Comparison of ENCODE assay signal across 19 cellular contexts in genomic region chr1:53733975-53734649, GRCh38. TPM values are rescaled to one million over a fixed set of nuclear protein-coding genes. Genes with fewer than 3 reads are reported as not detected.
DNase-seq lines count a peak whose midpoint lies in the region; ATAC-seq and TF ChIP-seq lines count a peak whose summit lies in the region.
"Had no signal": no experiment of that assay in that cellular context is flagged by ENCODE, and none has a peak within 500 bp of the region (broad histone marks: within the 10 kb centered on the region; RNA-seq: fewer than 3 reads in every experiment).

No MANE protein-coding gene starts in this region.

- H3K36me3 Mint-ChIP-seq in endothelial cell (ENCODE audit: low read depth, unreplicated experiment), result no peaks in the 10 kb centered on the region
- H3K36me3 Mint-ChIP-seq: activated naive CD8-positive, alpha-beta T cell; memory B cell had no signal

- H3K27me3 Mint-ChIP-seq in endothelial cell (ENCODE audit: unreplicated experiment), result peaks cover 3% of the 10 kb centered on the region

- H3K4me1 ChIP-seq in gastrocnemius medialis, result peaks cover 10% of the 10 kb centered on the region in 2 donors

- H3K27ac Mint-ChIP-seq in endothelial cell (ENCODE audit: unreplicated experiment), result no peak overlapping the region
- H3K27ac Mint-ChIP-seq: activated naive CD8-positive, alpha-beta T cell; memory B cell had no signal

- peak; percentile 59 for DNase-seq in AG08395 (ENCODE audit: low spot score)
- DNase-seq in HS-5 (ENCODE audit: low read depth), result peak; percentile 38
- DNase-seq in amniotic epithelial cell (ENCODE audit: low read depth), result peak; percentile 40
- peak; percentile 63 for DNase-seq in kidney tubule cell (ENCODE audit: low spot score)
- no peak for DNase-seq in stimulated activated naive CD8-positive, alpha-beta T cell treated with anti-CD3 and anti-CD28 coated beads, Interleukin-15, Interleukin-2, amounts not matched to agents 100 U/mL and 50 U/mL, for 24 hours
- no peak for DNase-seq in endothelial cell (ENCODE audit: low spot score)
- DNase-seq in superior temporal gyrus (ENCODE audit: extremely low spot score), result no peak
- DNase-seq in gastrocnemius medialis, result no peak
- DNase-seq: erythroblast, Karpas-422, NCI-H187, NCI-H748 treated with DMSO at 0.1 percent for 48 hours, nucleus accumbens, Right ventricle myocardium superior, upper lobe of right lung had no signal

- TF ChIP-seq CTCF in endothelial cell (IDR thresholded peaks at IDR 0.05; ENCODE audit: unreplicated experiment) (no peak), gastrocnemius medialis (IDR thresholded peaks at IDR 0.05 in 4 of 5, conservative IDR thresholded peaks at IDR 0.05 in 1 of 5) (no peak)

- no peak for TF ChIP-seq POLR2A in gastrocnemius medialis (IDR thresholded peaks at IDR 0.05)

- H3K27me3 ChIP-seq in gastrocnemius medialis, result peaks cover 10 to 28% (median 18%) of the 10 kb centered on the region in 3 donors

- H3K36me3 ChIP-seq in gastrocnemius medialis, result no peaks in the 10 kb centered on the region
- H3K36me3 ChIP-seq: BLaER1, upper lobe of right lung had no signal

- H3K4me1 Mint-ChIP-seq in endothelial cell (ENCODE audit: unreplicated experiment), result no peaks in the 10 kb centered on the region
- H3K4me1 Mint-ChIP-seq: memory B cell had no signal

- H3K27ac ChIP-seq in gastrocnemius medialis, result no peak overlapping the region
- H3K27ac ChIP-seq: BLaER1, upper lobe of right lung, VCaP had no signal

- no peak overlapping the region for H3K4me3 Mint-ChIP-seq in endothelial cell (ENCODE audit: unreplicated experiment)
- H3K4me3 Mint-ChIP-seq: activated naive CD8-positive, alpha-beta T cell; memory B cell had no signal

- in situ Hi-C loops in gastrocnemius medialis (cut with MboI; ENCODE audit: low sequenced_read_pairs in 4 of 4), result no loop called here

- H3K9me3 ChIP-seq in gastrocnemius medialis, result no peaks in the 10 kb centered on the region
- H3K9me3 ChIP-seq: BLaER1, upper lobe of right lung had no signal

- no peak overlapping the region for H3K4me3 ChIP-seq in gastrocnemius medialis
- H3K4me3 ChIP-seq: BLaER1, upper lobe of right lung had no signal

- no peaks in the 10 kb centered on the region for H3K9me3 Mint-ChIP-seq in endothelial cell (ENCODE audit: unreplicated experiment)
- H3K9me3 Mint-ChIP-seq: memory B cell had no signal

- intact Hi-C loops in gastrocnemius medialis (cut with DNase I; ENCODE audit: low total_unique reads), result no loop called here

- no peak for ATAC-seq in stimulated activated naive CD8-positive, alpha-beta T cell treated with anti-CD3 and anti-CD28 coated beads, Interleukin-15, Interleukin-2, amounts not matched to agents 100 U/mL and 50 U/mL, for 24 hours
- ATAC-seq in gastrocnemius medialis, result no peak
- ATAC-seq: upper lobe of right lung had no signal

RNA-seq across cellular contexts. Expression of gene GLIS1, which starts 4.9 kb away (rescaled TPM):
- total RNA-seq in endothelial cell (ENCODE audit: unreplicated experiment), result not detected
- not detected for total RNA-seq in gastrocnemius medialis

Comparison
In these comparisons a context has a peak if more than half of its experiments do, and no peak if none do; other contexts are left out.
1. DNase-seq: peak in AG08395 (single experiment), HS-5 (single experiment), amniotic epithelial cell (single experiment) and kidney tubule cell (single experiment); none in stimulated activated naive CD8-positive, alpha-beta T cell treated with anti-CD3 and anti-CD28 coated beads, Interleukin-15, Interleukin-2, amounts not matched to agents 100 U/mL and 50 U/mL, for 24 hours (single experiment), endothelial cell (single experiment), superior temporal gyrus (single experiment) and gastrocnemius medialis (0 of 2).